Comparison of ENCODE assay signal across 9 cellular contexts in the genomic region with DNA sequence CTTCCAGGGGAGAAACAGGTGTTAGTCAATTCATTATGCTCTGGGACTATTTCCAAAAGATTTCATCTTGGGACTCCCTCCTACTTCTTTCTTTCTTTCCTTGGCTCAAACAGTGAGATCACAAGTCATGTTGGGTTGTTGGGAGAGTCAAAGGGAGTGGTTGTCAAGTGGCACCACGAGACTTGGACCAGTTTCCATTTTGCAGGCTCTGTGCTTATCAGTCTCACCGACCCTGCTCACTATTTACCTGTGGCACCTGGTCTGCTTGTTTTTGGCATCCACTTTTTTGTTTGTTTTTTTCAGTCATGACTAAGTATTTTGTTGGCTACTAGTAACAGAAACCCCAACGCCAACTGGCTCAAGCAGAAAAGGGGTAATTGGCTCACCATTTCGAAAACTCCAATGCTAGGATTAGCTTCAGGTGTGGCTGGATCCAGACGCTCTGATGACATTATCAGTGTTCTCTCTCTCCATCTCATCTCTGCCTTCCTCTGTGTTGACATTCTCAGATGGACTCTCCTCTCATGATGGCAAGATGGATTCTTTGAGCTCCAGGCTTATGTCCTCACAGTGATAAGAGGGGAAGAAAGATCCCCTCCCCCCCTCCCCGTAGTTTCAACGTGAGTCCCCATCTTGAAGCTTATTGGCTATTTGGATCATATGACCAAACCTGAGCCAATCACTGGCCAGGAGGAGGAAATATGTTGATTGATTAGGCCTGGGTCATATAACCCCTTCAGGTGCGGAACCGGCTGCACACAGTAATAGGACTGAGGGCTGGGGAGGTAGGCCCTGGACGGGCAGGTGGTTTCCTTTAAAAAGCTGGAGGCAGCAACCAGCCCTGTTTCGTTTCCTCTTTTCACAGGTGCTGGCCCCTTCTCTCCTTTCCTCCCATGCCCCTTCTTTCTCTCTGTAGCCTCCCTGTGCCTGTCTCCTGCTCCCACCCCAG. TPM values are rescaled to one million over a fixed set of nuclear protein-coding genes. Genes with fewer than 3 reads are reported as not detected.
A peak's percentile ranks its signal among the peaks of the same experiment; 100 is the strongest.
DNase-seq lines count a peak whose midpoint lies in the region; ATAC-seq and TF ChIP-seq lines count a peak whose summit lies in the region.
"Had no signal": no experiment of that assay in that cellular context is flagged by ENCODE, and none has a peak within 500 bp of the region (broad histone marks: within the 10 kb centered on the region; RNA-seq: fewer than 3 reads in every experiment).

No MANE protein-coding gene starts in this region.

- H4K20me1 ChIP-seq in Karpas-422 (ENCODE audit: insufficient read depth, low read depth, low read length) (no peaks in the 10 kb centered on the region), osteoblast (ENCODE audit: insufficient read depth, low read length) (no peaks in the 10 kb centered on the region)

- no peaks in the 10 kb centered on the region for H3K9me3 ChIP-seq in Karpas-422 (ENCODE audit: low read length)
- H3K9me3 ChIP-seq in upper lobe of right lung = no peaks in the 10 kb centered on the region
- H3K9me3 ChIP-seq in osteoblast (ENCODE audit: low read depth, low read length) = no peaks in the 10 kb centered on the region

- H3K4me2 ChIP-seq in Karpas-422 (ENCODE audit: low read depth, low read length, poor library complexity, severe bottlenecking) = peak overlapping the region; percentile 65
- H3K4me2 ChIP-seq in osteoblast (ENCODE audit: insufficient read depth, low read length) = no peak overlapping the region

- peak overlapping the region; percentile 11; the same call in 1 of the 2 replicates for H2AFZ ChIP-seq in Karpas-422 (ENCODE audit: low read length)
- H2AFZ ChIP-seq in osteoblast (ENCODE audit: low read length) = no peak overlapping the region

- no peaks in the 10 kb centered on the region for H3K9me2 ChIP-seq in Karpas-422 (replicated peaks; ENCODE audit: insufficient read depth, low read length)

- ATAC-seq in HG02759 (IDR thresholded peaks at IDR 0.05; ENCODE audit: unreplicated experiment) (peak; percentile 93), upper lobe of right lung (peak; percentile 53)

- H3K4me3 ChIP-seq in Karpas-422 (ENCODE audit: low read length) (peak overlapping the region; percentile 51; the same call in 1 of the 2 replicates), upper lobe of right lung (no peak overlapping the region), osteoblast (ENCODE audit: insufficient read depth, low read length) (no peak overlapping the region)

- H3K36me3 ChIP-seq in Karpas-422 (ENCODE audit: insufficient read depth, low read length) (no peaks in the 10 kb centered on the region), upper lobe of right lung (no peaks in the 10 kb centered on the region), osteoblast (ENCODE audit: insufficient read depth, low read length) (no peaks in the 10 kb centered on the region)

- H3K27ac ChIP-seq in Karpas-422 (ENCODE audit: low read length) = peak overlapping the region; percentile 78
- H3K27ac ChIP-seq in upper lobe of right lung = no peak overlapping the region
- no peak overlapping the region for H3K27ac ChIP-seq in osteoblast (ENCODE audit: low read depth, low read length)

- peak; percentile 25 for DNase-seq in SIG-M5 treated with dmso at 0.1 percent for 504 hours (lab: John Stamatoyannopoulos, UW; ENCODE audit: unreplicated experiment)
- DNase-seq in SIG-M5 (lab: John Stamatoyannopoulos, UW) = no peak
- DNase-seq in Karpas-422 = peak; percentile 95
- DNase-seq in upper lobe of right lung = no peak
- DNase-seq in COLO829 (ENCODE audit: low spot score) = no peak
- no peak for DNase-seq in NCI-H2171 treated with DMSO at 0.1 percent for 48 hours (lab: John Stamatoyannopoulos, UW)
- DNase-seq in osteoblast (ENCODE audit: insufficient read length, low spot score, missing footprints) = no peak
- DNase-seq: ACHN had no signal

- H3K4me1 ChIP-seq in Karpas-422 (ENCODE audit: low read length) = peaks cover 19% of the 10 kb centered on the region
- no peaks in the 10 kb centered on the region for H3K4me1 ChIP-seq in upper lobe of right lung
- H3K4me1 ChIP-seq in osteoblast (ENCODE audit: insufficient read depth, low read length) = no peaks in the 10 kb centered on the region

- intact Hi-C loops in upper lobe of right lung (cut with DNase I) = no loop called here

- H3K79me2 ChIP-seq in Karpas-422 (ENCODE audit: low read length) (no peaks in the 10 kb centered on the region), osteoblast (ENCODE audit: insufficient read depth, low read length) (no peaks in the 10 kb centered on the region)

- H3K9ac ChIP-seq in Karpas-422 (ENCODE audit: low read length) = peak overlapping the region; percentile 47; the same call in 1 of the 2 replicates

- TF ChIP-seq CTCF in upper lobe of right lung (IDR thresholded peaks at IDR 0.05) (no peak), osteoblast (IDR thresholded peaks at IDR 0.05; ENCODE audit: extremely low read depth, low read depth, low read length) (no peak)

- no peaks in the 10 kb centered on the region for H3K27me3 ChIP-seq in Karpas-422 (ENCODE audit: low read length)
- no peaks in the 10 kb centered on the region for H3K27me3 ChIP-seq in upper lobe of right lung
- no peaks in the 10 kb centered on the region for H3K27me3 ChIP-seq in osteoblast (ENCODE audit: insufficient read depth, low read length)

RNA-seq across cellular contexts. Expression of gene TMEM132B, which starts 36.8 kb away (rescaled TPM):
- 0.48 and 0.65 TPM in 2 replicates for total RNA-seq in Karpas-422 (2014; rRNA removed; shearing (Covaris generic); ENCODE audit: low replicate concordance)
- total RNA-seq in upper lobe of right lung (0.93 TPM), osteoblast (0.72 and 1.5 TPM in 2 replicates)

Comparison
In these comparisons a context has a peak if more than half of its experiments do, and no peak if none do; other contexts are left out.
1. DNase-seq: peak in SIG-M5 treated with dmso at 0.1 percent for 504 hours (single experiment) and Karpas-422 (single experiment); none in SIG-M5 (single experiment), upper lobe of right lung (single experiment), COLO829 (single experiment), NCI-H2171 treated with DMSO at 0.1 percent for 48 hours (single experiment) and osteoblast (single experiment).